Comparison of ENCODE assay signal across 2 cellular contexts in the genomic region with DNA sequence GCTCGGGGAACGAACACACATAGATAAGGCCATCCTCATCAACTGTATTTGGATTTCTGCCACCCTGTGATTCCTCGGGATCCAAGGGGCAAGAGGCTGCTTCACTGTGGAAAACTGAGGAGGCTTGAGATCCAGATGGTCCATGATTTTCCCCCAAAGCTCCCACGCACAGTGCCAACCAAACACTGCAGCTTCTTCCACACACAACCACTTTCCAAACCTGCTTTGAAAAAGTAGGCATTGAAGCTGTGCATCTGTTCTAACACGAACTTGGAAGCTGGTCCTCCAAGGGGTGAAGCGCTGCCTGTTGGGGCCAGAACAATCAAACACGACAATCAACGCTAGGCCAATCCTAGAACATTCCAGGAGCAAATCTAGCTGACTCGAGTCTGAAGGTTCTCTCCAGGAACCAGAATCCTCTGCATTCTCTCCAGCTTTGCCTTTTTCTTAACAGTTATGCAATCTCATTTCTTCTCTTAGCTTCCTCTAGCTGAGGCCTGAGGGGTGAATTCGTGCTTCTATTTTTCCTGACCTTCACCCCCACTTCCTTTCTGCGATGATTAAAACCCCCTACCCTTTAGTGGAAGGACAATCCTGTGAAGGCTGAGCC.
TF ChIP-seq lines count a peak whose summit lies in the region.

No MANE protein-coding gene starts in this region.

TF ChIP-seq in H1, 55 proteins besides CTCF, POLR2A, EP300 and RAD21:
- no peak for TF ChIP-seq RBBP5 (IDR thresholded peaks at IDR 0.05; ENCODE audit: borderline replicate concordance, low read depth, low read length)
- no peak for TF ChIP-seq BRCA1 (IDR thresholded peaks at IDR 0.05; ENCODE audit: low read depth, low read length)
- TF ChIP-seq RNF2 (IDR thresholded peaks at IDR 0.05; ENCODE audit: borderline replicate concordance, low read depth, low read length, missing control alignments, poor library complexity, severe bottlenecking) = no peak
- TF ChIP-seq ZNF274 (IDR thresholded peaks at IDR 0.05; ENCODE audit: borderline replicate concordance, extremely low read depth, low read length) = no peak
- TF ChIP-seq SAP30 (IDR thresholded peaks at IDR 0.05; ENCODE audit: insufficient read depth, insufficient replicate concordance, low read length) = no peak

TF ChIP-seq in GM12891, 5 proteins besides CTCF, POLR2A, EP300 and RAD21:
- TF ChIP-seq TAF1 (IDR thresholded peaks at IDR 0.05; ENCODE audit: low read depth, low read length) (no peak), SPI1 (IDR thresholded peaks at IDR 0.05; ENCODE audit: low read depth, low read length) (no peak), PAX5 (IDR thresholded peaks at IDR 0.05; ENCODE audit: insufficient read depth, low read length, severe bottlenecking) (no peak), POU2F2 (IDR thresholded peaks at IDR 0.05; ENCODE audit: low read depth, low read length) (no peak), POLR2AphosphoS5 (IDR thresholded peaks at IDR 0.05; ENCODE audit: low read depth, low read length) (no peak)
